Comparison of ENCODE assay signal across 10 cellular contexts in the genomic region with DNA sequence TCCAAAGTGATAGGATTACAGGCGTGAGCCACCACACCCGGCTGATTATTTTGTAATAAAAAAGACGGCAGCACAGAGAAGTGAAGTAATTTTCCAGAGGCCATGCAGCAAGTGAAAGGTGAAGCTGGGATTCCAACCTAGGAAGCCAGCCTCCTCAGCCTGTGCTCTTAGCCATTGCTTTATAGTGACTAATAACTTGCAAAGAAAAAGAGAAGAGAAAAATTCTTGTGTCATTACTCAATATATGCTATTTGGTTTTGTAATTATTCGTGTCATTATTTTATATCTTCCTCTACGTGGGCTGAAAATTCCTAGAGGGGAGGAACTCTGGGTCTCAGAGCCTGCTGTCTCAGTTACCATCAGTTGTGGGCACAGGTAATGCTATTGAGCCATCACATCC. TPM values are rescaled to one million over a fixed set of nuclear protein-coding genes. Genes with fewer than 3 reads are reported as not detected.
DNase-seq lines count a peak whose midpoint lies in the region; ATAC-seq and TF ChIP-seq lines count a peak whose summit lies in the region.
"Had no signal": no experiment of that assay in that cellular context is flagged by ENCODE, and none has a peak within 500 bp of the region (broad histone marks: within the 10 kb centered on the region; RNA-seq: fewer than 3 reads in every experiment).

No MANE protein-coding gene starts in this region.

- H3K36me3 Mint-ChIP-seq in MCF 10A (ENCODE audit: insufficient read depth, unreplicated experiment) (peaks cover 41% of the 10 kb centered on the region), T-helper 17 cell (ENCODE audit: low read depth) (peaks cover 8% of the 10 kb centered on the region)

- ATAC-seq in upper lobe of left lung (ENCODE audit: low FRiP score in 2 of 2) (no peak), T-helper 17 cell (no peak), GM18517 (IDR thresholded peaks at IDR 0.05; ENCODE audit: unreplicated experiment) (no peak)

- H3K27me3 Mint-ChIP-seq in MCF 10A (ENCODE audit: insufficient read depth, unreplicated experiment) (no peaks in the 10 kb centered on the region), T-helper 17 cell (no peaks in the 10 kb centered on the region)

- H3K4me1 Mint-ChIP-seq in MCF 10A (ENCODE audit: insufficient read depth, unreplicated experiment) (peaks cover 30% of the 10 kb centered on the region), T-helper 17 cell (peaks cover 27% of the 10 kb centered on the region)

- DNase-seq in MCF 10A (ENCODE audit: unreplicated experiment) (peak; percentile 90), breast epithelium (ENCODE audit: low spot score in 2 of 2) (no peak), RWPE1 (ENCODE audit: low spot score) (peak; percentile 54), fibroblast of mammary gland (ENCODE audit: low read depth) (peak; percentile 87), upper lobe of left lung (no peak), T-helper 17 cell (no peak), H4 (ENCODE audit: low spot score) (no peak)
- DNase-seq: stimulated activated CD4-positive, alpha-beta T cell treated with anti-CD3 and anti-CD28 coated beads, Interleukin-2, amount 100 ng/mL, for 24 hours; upper lobe of right lung had no signal

- CTCF ChIA-PET in MCF 10A (lab: Yijun Ruan, JAX) (interaction anchor here (0.6 to 12.1 kb wide), 11 partner anchors 10 to 333 kb away, joined by 3 to 215 read pairs (median 5); no protein-coding TSS in a partner anchor), RWPE1 (lab: Yijun Ruan, JAX) (interaction anchor here (0.8 to 1.1 kb wide), 2 partner anchors 55 to 56 kb away, joined by 4 to 5 read pairs; no protein-coding TSS in a partner anchor)

- H3K4me3 Mint-ChIP-seq in MCF 10A (ENCODE audit: unreplicated experiment) (peak overlapping the region; percentile 100), T-helper 17 cell (no peak overlapping the region)

- H3K36me3 ChIP-seq in breast epithelium, result no peaks in the 10 kb centered on the region
- H3K36me3 ChIP-seq in upper lobe of left lung, result no peaks in the 10 kb centered on the region

- H3K4me1 ChIP-seq in breast epithelium (peaks cover 0 to 7% of the 10 kb centered on the region in 2 donors), upper lobe of left lung (peaks cover 17 to 23% (median 21%) of the 10 kb centered on the region in 4 donors)

- BruUV-seq in MCF 10A (replicated peaks; lab: Mats Ljungman, UMichigan), result no TSS peak

- H3K27ac ChIP-seq in breast epithelium (no peak overlapping the region), RWPE1 (peak overlapping the region; percentile 92), upper lobe of left lung (peak overlapping the region in 3 of 4 donors; percentile 22 to 47 (median 46))
- H3K27ac ChIP-seq: upper lobe of right lung had no signal

- H3K27ac Mint-ChIP-seq in MCF 10A (ENCODE audit: low read depth, unreplicated experiment), result peak overlapping the region; percentile 94
- H3K27ac Mint-ChIP-seq in T-helper 17 cell, result no peak overlapping the region

- TF ChIP-seq POLR2A in breast epithelium (IDR thresholded peaks at IDR 0.05) (no peak), upper lobe of left lung (IDR thresholded peaks at IDR 0.05) (no peak)

- H3K9me3 ChIP-seq in breast epithelium (no peaks in the 10 kb centered on the region), upper lobe of left lung (no peaks in the 10 kb centered on the region), T-helper 17 cell (ENCODE audit: control insufficient read depth, low read length, poor library complexity, severe bottlenecking) (no peaks in the 10 kb centered on the region)
- H3K9me3 ChIP-seq: upper lobe of right lung had no signal

- intact Hi-C loops in MCF 10A (cut with micrococcal nuclease), result loop anchor here (1.0 to 5.0 kb wide), 2 partner anchors 205 to 570 kb away; no protein-coding TSS in a partner anchor
- intact Hi-C loops in breast epithelium (cut with DNase I; ENCODE audit: low total_unique reads), result loop anchor here (10.0 kb wide), 1 partner anchor 52 kb away; a partner anchor contains a TSS

- no peaks in the 10 kb centered on the region for H3K27me3 ChIP-seq in breast epithelium
- H3K27me3 ChIP-seq in upper lobe of left lung, result no peaks in the 10 kb centered on the region
- H3K27me3 ChIP-seq: upper lobe of right lung had no signal

- no peak overlapping the region for H3K4me3 ChIP-seq in breast epithelium
- no peak overlapping the region for H3K4me3 ChIP-seq in fibroblast of mammary gland (ENCODE audit: control insufficient read depth, low read depth, low read length)
- no peak overlapping the region for H3K4me3 ChIP-seq in upper lobe of left lung
- H3K4me3 ChIP-seq: upper lobe of right lung had no signal

- TF ChIP-seq CTCF in MCF 10A (IDR thresholded peaks at IDR 0.05; ENCODE audit: unreplicated experiment), result no peak
- no peak for TF ChIP-seq CTCF in breast epithelium (IDR thresholded peaks at IDR 0.05)
- TF ChIP-seq CTCF in RWPE1 (conservative IDR thresholded peaks at IDR 0.05; ENCODE audit: low read depth), result no peak
- TF ChIP-seq CTCF in fibroblast of mammary gland (conservative IDR thresholded peaks at IDR 0.05; ENCODE audit: control insufficient read depth, insufficient read depth, low read depth, low read length), result no peak
- no peak for TF ChIP-seq CTCF in upper lobe of left lung (IDR thresholded peaks at IDR 0.05)

- POLR2A ChIA-PET in MCF 10A (lab: Yijun Ruan, JAX), result interaction anchor here (0.9 to 38.3 kb wide), 15 partner anchors 8 to 209 kb away, joined by 3 to 1402 read pairs (median 5); a partner anchor contains a TSS
- POLR2A ChIA-PET in RWPE1 (lab: Yijun Ruan, JAX; ENCODE audit: low non-redundant PET), result interaction anchor here (0.5 to 0.7 kb wide), 2 partner anchors 12 to 355 kb away, joined by 3 to 9 read pairs; no protein-coding TSS in a partner anchor

- WGBS in upper lobe of left lung, 2 donors, result 45 to 70% methylated on average over 5 of the region's 5 CpGs

- no peaks in the 10 kb centered on the region for H3K9me3 Mint-ChIP-seq in MCF 10A (ENCODE audit: unreplicated experiment)

- no peak for TF ChIP-seq EP300 in upper lobe of left lung (IDR thresholded peaks at IDR 0.05)

RNA-seq across cellular contexts. Expression of a gene that starts 1.6 kb away (rescaled TPM):
- total RNA-seq in MCF 10A (2022), result 47.5 and 49.5 TPM in 2 replicates
- total RNA-seq in breast epithelium, result 10 to 100 TPM in 2 of 3 donors, 1 to 10 TPM in 1; 6.9 to 19.7 (median 18.1) TPM
- total RNA-seq in upper lobe of left lung, result 10 to 100 TPM; 15.0 to 43.6 (median 26.1) TPM
- 100 to 1,000 TPM; 123 to 145 TPM for total RNA-seq in T-helper 17 cell
- 4.7 and 6.0 TPM in 2 replicates for total RNA-seq in H4 (2014; rRNA removed; shearing (Covaris generic))

RNA-seq across cellular contexts. Expression of a gene that starts 53.1 kb away (rescaled TPM):
- 33.4 and 46.6 TPM in 2 replicates for total RNA-seq in MCF 10A (2022)
- 10 to 100 TPM; 12.8 to 23.4 (median 15.2) TPM for total RNA-seq in breast epithelium
- 10 to 100 TPM; 22.0 to 54.0 (median 26.9) TPM for total RNA-seq in upper lobe of left lung
- 10 to 100 TPM; 18.3 to 20.8 TPM for total RNA-seq in T-helper 17 cell
- 11.8 and 11.9 TPM in 2 replicates for total RNA-seq in H4 (2014; rRNA removed; shearing (Covaris generic))

Comparison
In these comparisons a context has a peak if more than half of its experiments do, and no peak if none do; other contexts are left out.
1. DNase-seq: peak in MCF 10A (single experiment), RWPE1 (single experiment) and fibroblast of mammary gland (single experiment); none in breast epithelium (0 of 2), upper lobe of left lung (0 of 2), T-helper 17 cell (0 of 3) and H4 (single experiment).
2. H3K27ac ChIP-seq: peak in RWPE1 (single experiment) and upper lobe of left lung (3 of 4); none in breast epithelium (0 of 2).